In genomic region chr12:57755454-57756372, GRCh38 we compare ENCODE assay signal across 8 cellular contexts. TPM values are rescaled to one million over a fixed set of nuclear protein-coding genes. Genes with fewer than 3 reads are reported as not detected.
DNase-seq lines count a peak whose midpoint lies in the region; ATAC-seq and TF ChIP-seq lines count a peak whose summit lies in the region.

No MANE protein-coding gene starts in this region.

- peaks cover 44% of the 10 kb centered on the region for H3K79me2 ChIP-seq in Karpas-422 (ENCODE audit: low read length)

- peak overlapping the region; percentile 97 for H3K4me2 ChIP-seq in Karpas-422 (ENCODE audit: low read depth, low read length, poor library complexity, severe bottlenecking)

- peak overlapping the region; percentile 80 for H3K27ac ChIP-seq in Karpas-422 (ENCODE audit: low read length)
- peak overlapping the region; percentile 71 for H3K27ac ChIP-seq in left ventricle myocardium inferior (replicated peaks)
- peak overlapping the region in 3 of 4 donors; percentile 16 to 49 (median 39) for H3K27ac ChIP-seq in gastrocnemius medialis

- H3K36me3 ChIP-seq in Karpas-422 (ENCODE audit: insufficient read depth, low read length) (peaks cover 29% of the 10 kb centered on the region), left ventricle myocardium inferior (peaks cover 23% of the 10 kb centered on the region), gastrocnemius medialis (peaks cover 0 to 23% of the 10 kb centered on the region in 2 donors)

- H3K27me3 ChIP-seq in Karpas-422 (ENCODE audit: low read length) (no peaks in the 10 kb centered on the region), left ventricle myocardium inferior (ENCODE audit: low read depth) (no peaks in the 10 kb centered on the region), gastrocnemius medialis (no peaks in the 10 kb centered on the region)

- peaks cover 11% of the 10 kb centered on the region for H4K20me1 ChIP-seq in Karpas-422 (ENCODE audit: insufficient read depth, low read depth, low read length)

- intact Hi-C loops in left ventricle myocardium inferior (cut with micrococcal nuclease), result no loop called here
- intact Hi-C loops in gastrocnemius medialis (cut with DNase I; ENCODE audit: low total_unique reads), result no loop called here

- TF ChIP-seq POLR2A in gastrocnemius medialis (IDR thresholded peaks at IDR 0.05), result no peak

- no peaks in the 10 kb centered on the region for H3K9me2 ChIP-seq in Karpas-422 (replicated peaks; ENCODE audit: insufficient read depth, low read length)

- peak; percentile 57 for DNase-seq in COLO668 (lab: John Stamatoyannopoulos, UW; ENCODE audit: unreplicated experiment)
- DNase-seq in Karpas-422, result peak; percentile 71
- DNase-seq in activated effector memory CD4-positive, alpha-beta T cell treated with anti-CD3 and anti-CD28 coated beads, Interleukin-2, amount 50 U/mL, for 16 hours, result peak; percentile 79
- DNase-seq in left ventricle myocardium inferior, result peak; percentile 28
- DNase-seq in gastrocnemius medialis, result no peak
- DNase-seq in NCI-H2029 treated with DMSO at 0.1 percent for 48 hours (lab: John Stamatoyannopoulos, UW), result no peak
- DNase-seq in GM10248 (ENCODE audit: extremely low spot score), result no peak

- H3K9me3 ChIP-seq in Karpas-422 (ENCODE audit: low read length) (no peaks in the 10 kb centered on the region), left ventricle myocardium inferior (replicated peaks) (no peaks in the 10 kb centered on the region), gastrocnemius medialis (no peaks in the 10 kb centered on the region)

- peaks cover 39% of the 10 kb centered on the region for H3K4me1 ChIP-seq in Karpas-422 (ENCODE audit: low read length)
- peaks cover 50% of the 10 kb centered on the region for H3K4me1 ChIP-seq in left ventricle myocardium inferior
- H3K4me1 ChIP-seq in gastrocnemius medialis, result peaks cover 22 to 27% of the 10 kb centered on the region in 2 donors

- ATAC-seq in gastrocnemius medialis (no peak), GM19324 (IDR thresholded peaks at IDR 0.05; ENCODE audit: low FRiP score, unreplicated experiment) (no peak)

- peak overlapping the region; percentile 78 for H3K9ac ChIP-seq in Karpas-422 (ENCODE audit: low read length)

- 0 out of 2 replicates have a peak overlapping the region, but pooled peaks have one; percentile 38 for H2AFZ ChIP-seq in Karpas-422 (ENCODE audit: low read length)

- POLR2A ChIA-PET in GM10248 (lab: Yijun Ruan, JAX), result no interaction called here

- in situ Hi-C loops in gastrocnemius medialis (cut with MboI; ENCODE audit: low sequenced_read_pairs in 4 of 4), result no loop called here

- CTCF ChIA-PET in GM10248 (lab: Yijun Ruan, JAX), result interaction anchor here (0.7 to 2.4 kb wide), 31 partner anchors 8 to 297 kb away, joined by 3 to 61 read pairs (median 5); partner anchors contain the start of genes AVIL, CYP27B1, EEF1AKMT3 and GLI1

- TF ChIP-seq CTCF in left ventricle myocardium inferior (IDR thresholded peaks at IDR 0.05; ENCODE audit: borderline replicate concordance) (no peak), gastrocnemius medialis (IDR thresholded peaks at IDR 0.05 in 4 of 5, conservative IDR thresholded peaks at IDR 0.05 in 1 of 5) (no peak), GM10248 (IDR thresholded peaks at IDR 0.05; ENCODE audit: control extremely low read depth, extremely low read depth, low read depth, missing control alignments) (no peak)

- H3K4me3 ChIP-seq in Karpas-422 (ENCODE audit: low read length), result peak overlapping the region; percentile 77
- H3K4me3 ChIP-seq in left ventricle myocardium inferior, result peak overlapping the region; percentile 82
- peak overlapping the region; percentile 60 to 68 (median 66) for H3K4me3 ChIP-seq in gastrocnemius medialis

RNA-seq across cellular contexts. Expression of gene MARCHF9, which starts 0.8 kb away (rescaled TPM):
- total RNA-seq in Karpas-422 (2014; rRNA removed; shearing (Covaris generic); ENCODE audit: low replicate concordance), result 30.3 and 45.9 TPM in 2 replicates
- 13.8 TPM for total RNA-seq in left ventricle myocardium inferior
- 10 to 100 TPM in 1 of 4 donors, 1 to 10 TPM in 3; 4.8 to 11.3 (median 7.9) TPM for total RNA-seq in gastrocnemius medialis

RNA-seq across cellular contexts. Expression of gene CDK4, which starts 3.6 kb away (rescaled TPM):
- 154 and 164 TPM in 2 replicates for total RNA-seq in Karpas-422 (2014; rRNA removed; shearing (Covaris generic); ENCODE audit: low replicate concordance)
- total RNA-seq in left ventricle myocardium inferior (41.3 TPM), gastrocnemius medialis (10 to 100 TPM; 39.7 to 55.5 (median 47.4) TPM)

RNA-seq across cellular contexts. Expression of gene TSPAN31, which starts 10.9 kb away (rescaled TPM):
- 33.3 and 42.7 TPM in 2 replicates for total RNA-seq in Karpas-422 (2014; rRNA removed; shearing (Covaris generic); ENCODE audit: low replicate concordance)
- 27.2 TPM for total RNA-seq in left ventricle myocardium inferior
- total RNA-seq in gastrocnemius medialis, result 10 to 100 TPM; 25.5 to 58.9 (median 32.2) TPM

RNA-seq across cellular contexts. Expression of gene CYP27B1, which starts 11.2 kb away (rescaled TPM):
- 0.86 and 3.5 TPM in 2 replicates for total RNA-seq in Karpas-422 (2014; rRNA removed; shearing (Covaris generic); ENCODE audit: low replicate concordance)
- total RNA-seq in left ventricle myocardium inferior (not detected), gastrocnemius medialis (not detected)

RNA-seq across cellular contexts. Expression of gene METTL1, which starts 16.2 kb away (rescaled TPM):
- 11.9 and 17.4 TPM in 2 replicates for total RNA-seq in Karpas-422 (2014; rRNA removed; shearing (Covaris generic); ENCODE audit: low replicate concordance)
- 6.8 TPM for total RNA-seq in left ventricle myocardium inferior
- total RNA-seq in gastrocnemius medialis, result 10 to 100 TPM in 3 of 4 donors, 1 to 10 TPM in 1; 6.5 to 22.7 (median 17.9) TPM

Comparison
In these comparisons a context has a peak if more than half of its experiments do, and no peak if none do; other contexts are left out.
1. DNase-seq: peak in COLO668 (single experiment), Karpas-422 (single experiment), activated effector memory CD4-positive, alpha-beta T cell treated with anti-CD3 and anti-CD28 coated beads, Interleukin-2, amount 50 U/mL, for 16 hours (single experiment) and left ventricle myocardium inferior (single experiment); none in gastrocnemius medialis (0 of 2), NCI-H2029 treated with DMSO at 0.1 percent for 48 hours (single experiment) and GM10248 (single experiment).
2. Peak in every context shown above with its lines, with median percentiles within 50 percentile points of each other: H3K27ac ChIP-seq and H3K4me3 ChIP-seq.